12 cellular contexts compared by ENCODE assay signal in the genomic region with DNA sequence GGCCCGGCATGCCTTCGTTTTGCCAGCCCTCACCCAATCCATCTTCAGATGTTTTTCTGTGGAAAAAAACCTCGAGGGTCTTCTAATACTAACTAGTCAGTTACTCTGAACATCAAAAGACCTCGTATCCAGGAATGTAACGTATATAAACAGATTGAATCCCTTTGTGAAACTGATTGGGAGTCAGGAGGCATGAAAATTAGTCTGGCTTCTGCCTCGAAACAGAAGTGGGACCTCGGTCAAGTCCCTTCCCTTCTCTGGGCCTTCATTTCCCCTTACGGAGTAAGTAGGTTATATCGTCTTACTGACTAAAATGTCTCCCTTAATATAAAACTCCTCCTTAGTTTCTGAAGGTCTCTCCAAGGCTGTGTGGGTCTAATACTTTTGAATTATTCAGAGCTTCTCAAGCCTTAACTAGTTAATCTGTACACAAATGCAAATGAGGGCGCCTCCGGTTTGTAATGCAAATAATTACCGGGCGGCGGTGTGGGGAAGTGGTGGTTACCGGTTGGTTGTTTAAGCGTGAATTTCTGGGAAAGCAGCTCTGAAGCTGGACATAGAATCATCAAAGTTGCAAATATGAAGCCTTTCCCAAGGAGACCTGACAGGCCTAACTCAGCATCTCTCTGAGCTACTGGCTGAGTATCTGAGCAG. TPM values are rescaled to one million over a fixed set of nuclear protein-coding genes. Genes with fewer than 3 reads are reported as not detected.
DNase-seq lines count a peak whose midpoint lies in the region; ATAC-seq and TF ChIP-seq lines count a peak whose summit lies in the region.
"Had no signal": no experiment of that assay in that cellular context is flagged by ENCODE, and none has a peak within 500 bp of the region (broad histone marks: within the 10 kb centered on the region; RNA-seq: fewer than 3 reads in every experiment).

No MANE protein-coding gene starts in this region.

- no peak for TF ChIP-seq CTCF in GM10248 (IDR thresholded peaks at IDR 0.05; ENCODE audit: control extremely low read depth, extremely low read depth, low read depth, missing control alignments)

- no peaks in the 10 kb centered on the region for H3K9me3 Mint-ChIP-seq in dendritic cell treated with granulocyte-macrophage colony-stimulating factor and Interleukin-4, amounts not matched to agents 40 ng/mL and 50 ng/mL, for 4 days
- H3K9me3 Mint-ChIP-seq: activated naive CD8-positive, alpha-beta T cell treated with anti-CD3 and anti-CD28 coated beads, Interleukin-2, amount 10 ng/mL, durations not matched to agents 7 days and 5 days; stimulated activated effector memory CD8-positive, alpha-beta T cell treated with anti-CD3 and anti-CD28 coated beads, Interleukin-12 subunit alpha, Interleukin-12 subunit beta, amount 100 ng/mL, for 72 hours; T-helper 1 cell treated with Interleukin-12 subunit alpha and Interleukin-12 subunit beta and Interleukin-4 antibody, amounts not matched to agents 30 μg/mL and 1 μg/mL, for 36 hours had no signal

- no peaks in the 10 kb centered on the region for H3K27me3 Mint-ChIP-seq in dendritic cell treated with granulocyte-macrophage colony-stimulating factor and Interleukin-4, amounts not matched to agents 40 ng/mL and 50 ng/mL, for 4 days
- H3K27me3 Mint-ChIP-seq: activated naive CD8-positive, alpha-beta T cell treated with anti-CD3 and anti-CD28 coated beads, Interleukin-2, amount 10 ng/mL, durations not matched to agents 7 days and 5 days had no signal

- CTCF ChIA-PET in GM10248 (lab: Yijun Ruan, JAX), result interaction anchor here (0.6 to 2.1 kb wide), 5 partner anchors 11 to 128 kb away, joined by 3 to 4 read pairs (median 3); partner anchors contain the start of gene NKRF

- H3K4me3 Mint-ChIP-seq in dendritic cell treated with granulocyte-macrophage colony-stimulating factor and Interleukin-4, amounts not matched to agents 40 ng/mL and 50 ng/mL, for 4 days, result peak overlapping the region; percentile 17
- H3K4me3 Mint-ChIP-seq: activated naive CD8-positive, alpha-beta T cell treated with anti-CD3 and anti-CD28 coated beads, Interleukin-2, amount 10 ng/mL, durations not matched to agents 7 days and 5 days; stimulated activated effector memory CD8-positive, alpha-beta T cell treated with anti-CD3 and anti-CD28 coated beads, Interleukin-12 subunit alpha, Interleukin-12 subunit beta, amount 100 ng/mL, for 72 hours; T-helper 1 cell treated with Interleukin-12 subunit alpha and Interleukin-12 subunit beta and Interleukin-4 antibody, amounts not matched to agents 30 μg/mL and 1 μg/mL, for 36 hours had no signal

- peaks cover 33% of the 10 kb centered on the region for H3K4me1 Mint-ChIP-seq in dendritic cell treated with granulocyte-macrophage colony-stimulating factor and Interleukin-4, amounts not matched to agents 40 ng/mL and 50 ng/mL, for 4 days (ENCODE audit: low read depth)
- H3K4me1 Mint-ChIP-seq: activated naive CD8-positive, alpha-beta T cell treated with anti-CD3 and anti-CD28 coated beads, Interleukin-2, amount 10 ng/mL, durations not matched to agents 7 days and 5 days; stimulated activated effector memory CD8-positive, alpha-beta T cell treated with anti-CD3 and anti-CD28 coated beads, Interleukin-12 subunit alpha, Interleukin-12 subunit beta, amount 100 ng/mL, for 72 hours had no signal

- H3K27ac Mint-ChIP-seq in dendritic cell treated with granulocyte-macrophage colony-stimulating factor and Interleukin-4, amounts not matched to agents 40 ng/mL and 50 ng/mL, for 4 days, result peak overlapping the region; percentile 87
- H3K27ac Mint-ChIP-seq: T-helper 1 cell treated with Interleukin-12 subunit alpha and Interleukin-12 subunit beta and Interleukin-4 antibody, amounts not matched to agents 30 μg/mL and 1 μg/mL, for 36 hours had no signal

- H3K36me3 Mint-ChIP-seq in dendritic cell treated with granulocyte-macrophage colony-stimulating factor and Interleukin-4, amounts not matched to agents 40 ng/mL and 50 ng/mL, for 4 days (ENCODE audit: low read depth), result peaks cover 6% of the 10 kb centered on the region

- ATAC-seq in GM21367 (IDR thresholded peaks at IDR 0.05; ENCODE audit: unreplicated experiment), result peak; percentile 47
- peak; percentile 63 for ATAC-seq in HG03196 (IDR thresholded peaks at IDR 0.05; ENCODE audit: unreplicated experiment)
- no peak for ATAC-seq in HG03045 (IDR thresholded peaks at IDR 0.05; ENCODE audit: unreplicated experiment)
- ATAC-seq: stimulated activated effector memory CD8-positive, alpha-beta T cell treated with anti-CD3 and anti-CD28 coated beads, Interleukin-12 subunit alpha, Interleukin-12 subunit beta, amount 100 ng/mL, for 72 hours had no signal

- peak; percentile 34 for DNase-seq in GM10248 (ENCODE audit: extremely low spot score)
- no peak for DNase-seq in cerebellum (ENCODE audit: low spot score)
- DNase-seq in dedifferentiated amniotic fluid mesenchymal stem cell (ENCODE audit: extremely low spot score), result no peak
- DNase-seq in activated T-cell treated with anti-CD3 and anti-CD28 coated beads, Interleukin-2, amount 50 U/mL, for 1 hour, result no peak
- DNase-seq: activated naive CD8-positive, alpha-beta T cell treated with anti-CD3 and anti-CD28 coated beads, Interleukin-2, amount 10 ng/mL, durations not matched to agents 7 days and 5 days; foreskin fibroblast had no signal

- intact Hi-C loops in dendritic cell treated with granulocyte-macrophage colony-stimulating factor and Interleukin-4, amounts not matched to agents 40 ng/mL and 50 ng/mL, for 4 days (cut with micrococcal nuclease), result loop anchor here (10.0 kb wide), 1 partner anchor 107 kb away; no protein-coding TSS in a partner anchor

- POLR2A ChIA-PET in GM10248 (lab: Yijun Ruan, JAX), result interaction anchor here (0.7 to 1.2 kb wide), 2 partner anchors 21 to 75 kb away, joined by 4 to 5 read pairs; partner anchors contain the start of gene SEPTIN6

RNA-seq across cellular contexts. Expression of gene NKRF, which starts 11.4 kb away (rescaled TPM):
- total RNA-seq in cerebellum, result 13.8 TPM

RNA-seq across cellular contexts. Expression of gene UBE2A, which starts 43.3 kb away (rescaled TPM):
- 34.1 TPM for total RNA-seq in cerebellum

RNA-seq across cellular contexts. Expression of gene STEEP1, which starts 52.4 kb away (rescaled TPM):
- 27.9 TPM for total RNA-seq in cerebellum
